In the genomic region with DNA sequence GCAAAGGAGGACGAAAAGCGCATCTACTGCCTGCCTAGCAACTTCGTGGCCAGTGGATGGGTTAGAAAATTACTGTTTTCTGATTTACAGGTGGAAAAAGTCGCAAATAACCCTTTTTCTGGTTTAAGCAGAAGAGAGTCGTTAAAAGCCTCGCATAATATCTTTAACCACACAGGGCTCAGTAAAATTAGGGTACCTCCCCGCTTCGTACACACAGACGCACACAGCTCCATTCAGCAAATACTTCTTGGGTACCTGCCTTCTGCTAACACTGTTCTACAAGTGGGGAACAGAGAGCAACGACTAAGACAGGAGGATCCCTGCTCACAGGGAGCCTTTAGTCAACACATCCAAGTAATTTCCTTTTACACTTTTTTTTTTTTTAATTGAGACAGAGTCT, we compare ENCODE assay signal across 8 cellular contexts. TPM values are rescaled to one million over a fixed set of nuclear protein-coding genes. Genes with fewer than 3 reads are reported as not detected.
A peak's percentile ranks its signal among the peaks of the same experiment; 100 is the strongest.
DNase-seq lines count a peak whose midpoint lies in the region; ATAC-seq and TF ChIP-seq lines count a peak whose summit lies in the region.

No MANE protein-coding gene starts in this region.

- TF ChIP-seq POLR2A in right lobe of liver (IDR thresholded peaks at IDR 0.05) (no peak), upper lobe of left lung (IDR thresholded peaks at IDR 0.05) (no peak)

- intact Hi-C loops in left ventricle myocardium superior (cut with micrococcal nuclease) (loop anchor here (5.0 kb wide), 1 partner anchor 41 kb away; no protein-coding TSS in a partner anchor), right lobe of liver (cut with DNase I) (no loop called here)

- TF ChIP-seq EP300 in upper lobe of left lung (IDR thresholded peaks at IDR 0.05), result no peak

- H3K9ac ChIP-seq in HUES64 (ENCODE audit: low read depth, low read length), result peak overlapping the region; percentile 90

- WGBS in HUES64, result 23% methylated on average over 10 of the region's 10 CpGs
- WGBS in right lobe of liver (ENCODE audit: insufficient coverage, low coverage, low lambda C conversion rate, missing lambda C conversion rate), result 9% methylated on average over 10 of the region's 10 CpGs
- 4 to 8% methylated on average over 10 of the region's 10 CpGs for WGBS in upper lobe of left lung, 2 donors

- H3K4me3 ChIP-seq in cardiac muscle cell (peak overlapping the region; percentile 50), HUES64 (ENCODE audit: low read length) (peak overlapping the region; percentile 87), right lobe of liver (peak overlapping the region; percentile 86 to 94 (median 92)), upper lobe of left lung (peak overlapping the region; percentile 37 to 90 (median 80))

- DNase-seq in cardiac muscle cell (ENCODE audit: low read depth in 1 of 2, low spot score in 1 of 2) (no peak), left ventricle myocardium superior (no peak), right lobe of liver (no peak), upper lobe of left lung (no peak), globus pallidus (ENCODE audit: low spot score) (no peak), NAMALWA (ENCODE audit: low spot score) (no peak)

- TF ChIP-seq CTCF in cardiac muscle cell (IDR thresholded peaks at IDR 0.05; ENCODE audit: low read depth, low read length), result no peak
- TF ChIP-seq CTCF in right lobe of liver (IDR thresholded peaks at IDR 0.05), result no peak
- TF ChIP-seq CTCF in upper lobe of left lung (IDR thresholded peaks at IDR 0.05), result no peak

- H3K27ac ChIP-seq in cardiac muscle cell, result peak overlapping the region; percentile 52
- no peak overlapping the region for H3K27ac ChIP-seq in HUES64 (ENCODE audit: low read depth, low read length)
- H3K27ac ChIP-seq in angular gyrus (ENCODE audit: low read depth, low read length), result peak overlapping the region; percentile 56
- H3K27ac ChIP-seq in right lobe of liver, result peak overlapping the region in 2 of 3 donors; percentile 73 to 78
- H3K27ac ChIP-seq in upper lobe of left lung, result peak overlapping the region; percentile 76 to 92 (median 84)

- ATAC-seq in left ventricle myocardium superior (no peak), right lobe of liver (no peak), upper lobe of left lung (ENCODE audit: low FRiP score in 2 of 2) (peak in 1 of 2 donors; percentile 13)

- H3K27me3 ChIP-seq in cardiac muscle cell, result no peaks in the 10 kb centered on the region
- H3K27me3 ChIP-seq in HUES64 (ENCODE audit: insufficient read depth, low read length), result peaks cover 10% of the 10 kb centered on the region
- H3K27me3 ChIP-seq in right lobe of liver, result no peaks in the 10 kb centered on the region
- H3K27me3 ChIP-seq in upper lobe of left lung, result no peaks in the 10 kb centered on the region

- no peaks in the 10 kb centered on the region for H3K9me3 ChIP-seq in cardiac muscle cell (ENCODE audit: low read depth)
- H3K9me3 ChIP-seq in HUES64 (ENCODE audit: insufficient read depth, low read depth, low read length), result no peaks in the 10 kb centered on the region
- no peaks in the 10 kb centered on the region for H3K9me3 ChIP-seq in right lobe of liver
- no peaks in the 10 kb centered on the region for H3K9me3 ChIP-seq in upper lobe of left lung

- no peaks in the 10 kb centered on the region for H3K36me3 ChIP-seq in cardiac muscle cell
- peaks cover 16% of the 10 kb centered on the region for H3K36me3 ChIP-seq in HUES64 (ENCODE audit: insufficient read depth, low read length)
- H3K36me3 ChIP-seq in right lobe of liver, result peaks cover 0 to 8% (median 3%) of the 10 kb centered on the region in 4 donors
- peaks cover 0 to 19% (median 10%) of the 10 kb centered on the region in 4 donors for H3K36me3 ChIP-seq in upper lobe of left lung

- no peaks in the 10 kb centered on the region for H3K4me1 ChIP-seq in cardiac muscle cell (ENCODE audit: low read depth)
- H3K4me1 ChIP-seq in HUES64 (ENCODE audit: insufficient read depth, low read length), result peaks cover 6% of the 10 kb centered on the region; the same call in 1 of the 2 replicates
- H3K4me1 ChIP-seq in right lobe of liver, result peaks cover 0 to 5% (median 0%) of the 10 kb centered on the region in 4 donors
- peaks cover 9 to 13% (median 11%) of the 10 kb centered on the region in 4 donors for H3K4me1 ChIP-seq in upper lobe of left lung

RNA-seq across cellular contexts. Expression of a gene that starts 0.7 kb away (rescaled TPM):
- total RNA-seq in cardiac muscle cell (6.0 and 8.3 TPM in 2 replicates), left ventricle myocardium superior (4.0 TPM), right lobe of liver (1 to 10 TPM; 5.5 to 7.7 (median 6.1) TPM), upper lobe of left lung (10 to 100 TPM in 2 of 6 donors, 1 to 10 TPM in 3, under 1 TPM in 1; 1.00 to 15.7 (median 9.3) TPM)
- 6.9 and 15.0 TPM in 2 replicates for polyA plus RNA-seq in cardiac muscle cell
- polyA plus RNA-seq in HUES64 (2013, experiment 1 of 2), result 17.6 TPM
- 17.9 TPM for polyA plus RNA-seq in HUES64 (2013, experiment 2 of 2)

RNA-seq across cellular contexts. Expression of a gene that starts 45.8 kb away (rescaled TPM):
- total RNA-seq in cardiac muscle cell, result not detected in 2 replicates
- polyA plus RNA-seq in cardiac muscle cell, result not detected in 2 replicates
- total RNA-seq in left ventricle myocardium superior, result 0.32 TPM
- polyA plus RNA-seq in HUES64 (2013, experiment 1 of 2), result 10.0 TPM
- 8.2 TPM for polyA plus RNA-seq in HUES64 (2013, experiment 2 of 2)
- under 1 TPM in 1 of 6 experiments, not detected in 5; 0.12 TPM for total RNA-seq in right lobe of liver
- under 1 TPM in 1 of 6 donors, not detected in 5; 0.09 TPM for total RNA-seq in upper lobe of left lung
